Comparison of ENCODE assay signal across 7 cellular contexts in the genomic region with DNA sequence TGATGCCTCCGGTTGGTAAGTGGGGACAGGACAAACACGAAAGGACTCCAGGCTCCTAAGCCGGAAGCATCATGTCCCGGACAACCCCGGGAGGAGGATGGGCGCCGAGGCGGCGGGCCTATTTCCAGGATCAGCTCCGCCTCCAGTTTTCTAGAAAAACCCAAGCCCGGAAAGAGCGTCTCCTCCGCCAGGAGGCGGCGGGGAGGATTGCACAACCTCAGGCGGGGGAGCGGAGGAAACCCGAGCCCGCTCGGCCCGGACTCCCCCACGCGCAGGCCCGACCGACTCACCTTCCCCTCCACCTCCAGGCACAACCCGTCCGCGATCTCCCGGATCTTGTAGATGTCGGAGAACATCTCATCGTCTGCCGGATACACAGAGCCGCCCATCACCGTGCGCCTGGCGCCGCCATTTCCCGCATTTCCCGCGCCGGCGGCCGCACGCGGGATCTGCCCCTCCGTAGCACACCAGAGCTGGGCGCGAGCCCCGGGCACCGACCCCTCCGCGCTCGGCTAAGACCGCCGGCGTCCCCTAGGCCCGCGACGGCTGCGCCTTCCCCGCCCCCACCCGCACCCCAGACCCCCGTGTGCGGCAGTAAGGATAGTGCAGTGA.
DNase-seq lines count a peak whose midpoint lies in the region; ATAC-seq and TF ChIP-seq lines count a peak whose summit lies in the region.

No MANE protein-coding gene starts in this region.

- in situ Hi-C loops in brain microvascular endothelial cell (cut with HindIII; ENCODE audit: low pct_ligation_motif_present, low sequenced_read_pairs): no loop called here

- DNase-seq in NCI-H1694 treated with DMSO at 0.1 percent for 48 hours (lab: John Stamatoyannopoulos, UW) (peak; percentile 21), UCSD-AML1 (lab: John Stamatoyannopoulos, UW; ENCODE audit: unreplicated experiment) (peak; percentile 93), brain microvascular endothelial cell (peak; percentile 82), skeletal muscle cell (ENCODE audit: low read depth) (peak; percentile 82)

- peak overlapping the region; percentile 97 for H3K9ac ChIP-seq in iPS-15b (ENCODE audit: low read depth, low read length)

- H3K27me3 ChIP-seq in brain microvascular endothelial cell (replicated peaks) (no peaks in the 10 kb centered on the region), iPS-15b (ENCODE audit: control insufficient read depth, insufficient read depth, low read length) (no peaks in the 10 kb centered on the region)

- peak overlapping the region; percentile 98 for H3K27ac ChIP-seq in brain microvascular endothelial cell

- ATAC-seq in GM18498 (IDR thresholded peaks at IDR 0.05; ENCODE audit: unreplicated experiment) (peak; percentile 36), HG02840 (IDR thresholded peaks at IDR 0.05; ENCODE audit: low FRiP score, unreplicated experiment) (peak; percentile 36)

- peak overlapping the region; percentile 83 for H3K4me3 ChIP-seq in brain microvascular endothelial cell (ENCODE audit: low read depth, low read length)
- peak overlapping the region; percentile 82 for H3K4me3 ChIP-seq in iPS-15b (ENCODE audit: low read depth, low read length)
- H3K4me3 ChIP-seq in skeletal muscle cell (ENCODE audit: low read depth, low read length): peak overlapping the region; percentile 95

- H3K4me1 ChIP-seq in iPS-15b (ENCODE audit: control insufficient read depth, insufficient read depth, low read length): peaks cover 6% of the 10 kb centered on the region

- peaks cover 53% of the 10 kb centered on the region for H3K36me3 ChIP-seq in brain microvascular endothelial cell (replicated peaks)
- peaks cover 38% of the 10 kb centered on the region for H3K36me3 ChIP-seq in iPS-15b (ENCODE audit: control insufficient read depth, insufficient read depth, low read length)

- no peaks in the 10 kb centered on the region for H3K9me3 ChIP-seq in iPS-15b (ENCODE audit: control insufficient read depth, insufficient read depth, low read length)

- TF ChIP-seq CTCF in brain microvascular endothelial cell (IDR thresholded peaks at IDR 0.05; ENCODE audit: low read depth, low read length, missing control alignments): peak; percentile 69

Comparison
In these comparisons a context has a peak if more than half of its experiments do, and no peak if none do; other contexts are left out.
1. Peak in every context shown above with its lines: DNase-seq, ATAC-seq, H3K4me3 ChIP-seq and H3K27ac ChIP-seq.
2. DNase-seq: peak in every context shown above with its lines; median percentile 93 in UCSD-AML1; 82 in brain microvascular endothelial cell; 82 in skeletal muscle cell; 21 in NCI-H1694 treated with DMSO at 0.1 percent for 48 hours.